17 cellular contexts compared by ENCODE assay signal in genomic region chr2:231521443-231521842, GRCh38. TPM values are rescaled to one million over a fixed set of nuclear protein-coding genes. Genes with fewer than 3 reads are reported as not detected.
DNase-seq lines count a peak whose midpoint lies in the region; ATAC-seq and TF ChIP-seq lines count a peak whose summit lies in the region.
"Had no signal": no experiment of that assay in that cellular context is flagged by ENCODE, and none has a peak within 500 bp of the region (broad histone marks: within the 10 kb centered on the region; RNA-seq: fewer than 3 reads in every experiment).

No MANE protein-coding gene starts in this region.

- H3K4me1 ChIP-seq in CD8-positive, alpha-beta memory T cell (ENCODE audit: insufficient read depth, low read length) = peaks cover 35% of the 10 kb centered on the region
- H3K4me1 ChIP-seq in HAP-1 = no peaks in the 10 kb centered on the region
- H3K4me1 ChIP-seq in aorta (ENCODE audit: control insufficient read depth in 1 of 2, insufficient read depth in 2 of 2, low read length in 2 of 2) = no peaks in the 10 kb centered on the region

- no peaks in the 10 kb centered on the region for H3K9me3 ChIP-seq in CD8-positive, alpha-beta memory T cell (ENCODE audit: low read length)
- no peaks in the 10 kb centered on the region for H3K9me3 ChIP-seq in HAP-1
- H3K9me3 ChIP-seq in aorta (ENCODE audit: control insufficient read depth, low read length) = no peaks in the 10 kb centered on the region

- H3K9me3 Mint-ChIP-seq in CD14-positive monocyte (peaks cover 0 to 5% (median 0%) of the 10 kb centered on the region in 7 donors), T-cell (no peaks in the 10 kb centered on the region), immature natural killer cell (no peaks in the 10 kb centered on the region)
- no peaks in the 10 kb centered on the region for H3K9me3 Mint-ChIP-seq in CD8-positive, alpha-beta memory T cell
- H3K9me3 Mint-ChIP-seq: CD4-positive, CD25-positive, alpha-beta regulatory T cell had no signal

- DNase-seq in CD14-positive monocyte (ENCODE audit: low spot score) (peak; percentile 52), T-cell (no peak), immature natural killer cell (no peak), NCI-H524 (lab: John Stamatoyannopoulos, UW) (no peak), HAP-1 (ENCODE audit: low spot score in 2 of 2) (no peak), aorta (no peak)
- no peak for DNase-seq in CD8-positive, alpha-beta memory T cell
- DNase-seq: ACHN; AML-193; Calu3; CD4-positive, CD25-positive, alpha-beta regulatory T cell; H7; NCI-H1092 treated with DMSO at 0.1 percent for 48 hours; NCI-H2081 treated with DMSO at 0.1 percent for 48 hours; NCI-H510A; NCI-H82 had no signal

- TF ChIP-seq CTCF in CD14-positive monocyte (IDR thresholded peaks at IDR 0.05) = no peak

- POLR2A ChIA-PET in CD8-positive, alpha-beta memory T cell (lab: Charles Lee) = no interaction called here
- POLR2A ChIA-PET in T-cell (lab: Charles Lee) = interaction anchor here in 1 of 2 donors (0.6 kb wide), 1 partner anchor 15 kb away, joined by 3 read pairs; no protein-coding TSS in a partner anchor

- H3K4me1 Mint-ChIP-seq in CD14-positive monocyte (peaks cover 27% of the 10 kb centered on the region), T-cell (peaks cover 23 to 44% (median 27%) of the 10 kb centered on the region in 3 donors), immature natural killer cell (peaks cover 79 to 81% of the 10 kb centered on the region in 2 donors)
- peaks cover 50 to 66% (median 63%) of the 10 kb centered on the region in 3 donors for H3K4me1 Mint-ChIP-seq in CD8-positive, alpha-beta memory T cell

- H3K4me3 Mint-ChIP-seq in CD14-positive monocyte = peak overlapping the region in 1 of 2 donors; percentile 35
- H3K4me3 Mint-ChIP-seq in CD8-positive, alpha-beta memory T cell = peak overlapping the region in 2 of 7 donors; percentile 12 to 19
- H3K4me3 Mint-ChIP-seq in T-cell = no peak overlapping the region
- peak overlapping the region; percentile 13 to 52 (median 40) for H3K4me3 Mint-ChIP-seq in immature natural killer cell
- H3K4me3 Mint-ChIP-seq: CD4-positive, CD25-positive, alpha-beta regulatory T cell had no signal

- WGBS in aorta, 2 donors = 80 to 86% methylated on average over 3 of the region's 3 CpGs

- CTCF ChIA-PET in CD8-positive, alpha-beta memory T cell (lab: Charles Lee) = interaction anchor here (0.6 to 1.4 kb wide), 3 partner anchors 7 to 80 kb away, joined by 3 to 4 read pairs (median 3); no protein-coding TSS in a partner anchor
- CTCF ChIA-PET in T-cell (lab: Charles Lee) = interaction anchor here in 1 of 2 donors (1.1 kb wide), 1 partner anchor 37 kb away, joined by 3 read pairs; no protein-coding TSS in a partner anchor

- no peaks in the 10 kb centered on the region for H3K27me3 ChIP-seq in CD8-positive, alpha-beta memory T cell (ENCODE audit: insufficient read depth, low read length, poor library complexity, severe bottlenecking)
- no peaks in the 10 kb centered on the region for H3K27me3 ChIP-seq in HAP-1 (ENCODE audit: low read depth)
- no peaks in the 10 kb centered on the region for H3K27me3 ChIP-seq in aorta (ENCODE audit: control insufficient read depth in 1 of 2, insufficient read depth in 2 of 2, low read length in 1 of 2)

- H3K27ac Mint-ChIP-seq in CD14-positive monocyte = peak overlapping the region in 1 of 7 donors; percentile 37
- peak overlapping the region in 6 of 8 donors; percentile 4 to 79 (median 54) for H3K27ac Mint-ChIP-seq in CD8-positive, alpha-beta memory T cell
- H3K27ac Mint-ChIP-seq in T-cell = peak overlapping the region; percentile 50 to 69
- H3K27ac Mint-ChIP-seq in immature natural killer cell = peak overlapping the region; percentile 66 to 88 (median 74)

- H3K27me3 Mint-ChIP-seq in CD14-positive monocyte (ENCODE audit: low read depth in 3 of 3) (peaks cover 11 to 50% (median 26%) of the 10 kb centered on the region in 3 donors), T-cell (no peaks in the 10 kb centered on the region), immature natural killer cell (ENCODE audit: low read depth in 3 of 3) (peaks cover 3 to 15% (median 12%) of the 10 kb centered on the region in 3 donors)
- no peaks in the 10 kb centered on the region for H3K27me3 Mint-ChIP-seq in CD8-positive, alpha-beta memory T cell

- intact Hi-C loops in CD14-positive monocyte (cut with micrococcal nuclease) = loop anchor here in 1 of 2 donors (5.0 kb wide), 1 partner anchor 81 kb away; no protein-coding TSS in a partner anchor
- intact Hi-C loops in aorta (cut with DNase I) = no loop called here

- in situ Hi-C loops in HAP-1 (cut with MboI; ENCODE audit: low sequenced_read_pairs) = no loop called here

- no peak overlapping the region for H3K4me3 ChIP-seq in CD8-positive, alpha-beta memory T cell (ENCODE audit: low read length)
- no peak overlapping the region for H3K4me3 ChIP-seq in HAP-1
- no peak overlapping the region for H3K4me3 ChIP-seq in aorta (ENCODE audit: low read length in 2 of 2)

- H3K36me3 ChIP-seq in CD8-positive, alpha-beta memory T cell (ENCODE audit: insufficient read depth, low read length) = no peaks in the 10 kb centered on the region
- H3K36me3 ChIP-seq in HAP-1 (replicated peaks) (no peaks in the 10 kb centered on the region), aorta (ENCODE audit: control insufficient read depth in 1 of 2, insufficient read depth in 2 of 2, low read length in 1 of 2) (no peaks in the 10 kb centered on the region)

- H3K27ac ChIP-seq in CD8-positive, alpha-beta memory T cell (ENCODE audit: low read depth, low read length) = no peak overlapping the region
- H3K27ac ChIP-seq in aorta (ENCODE audit: low read depth in 1 of 2, low read length in 2 of 2) = no peak overlapping the region

- ATAC-seq in T-cell (replicated peaks in 1 of 4) (no peak), HG02610 (IDR thresholded peaks at IDR 0.05; ENCODE audit: unreplicated experiment) (no peak), aorta (ENCODE audit: low FRiP score) (no peak)

- H3K36me3 Mint-ChIP-seq in CD14-positive monocyte (peaks cover 0 to 2% of the 10 kb centered on the region in 2 donors), T-cell (no peaks in the 10 kb centered on the region), immature natural killer cell (peaks cover 3 to 27% (median 12%) of the 10 kb centered on the region in 3 donors)
- H3K36me3 Mint-ChIP-seq in CD8-positive, alpha-beta memory T cell = no peaks in the 10 kb centered on the region
- H3K36me3 Mint-ChIP-seq: CD4-positive, CD25-positive, alpha-beta regulatory T cell had no signal

RNA-seq across cellular contexts. Expression of gene NMUR1, which starts 8.8 kb away (rescaled TPM):
- polyA plus RNA-seq in CD14-positive monocyte = not detected
- under 1 TPM; 0.15 to 0.18 TPM for total RNA-seq in CD8-positive, alpha-beta memory T cell
- polyA plus RNA-seq in CD8-positive, alpha-beta memory T cell = 2.7 TPM
- 1 to 10 TPM in 2 of 5 donors, under 1 TPM in 3; 0.62 to 3.0 (median 0.70) TPM for total RNA-seq in T-cell
- polyA plus RNA-seq in immature natural killer cell = 10 to 100 TPM; 34.6 to 54.4 (median 37.2) TPM
- total RNA-seq in aorta = 1 to 10 TPM in 1 of 2 donors, under 1 TPM in 1; 0.36 to 2.1 TPM
- polyA plus RNA-seq in aorta = under 1 TPM in 1 of 2 donors, not detected in 1; 0.15 TPM
- total RNA-seq: Calu3 had no signal

RNA-seq across cellular contexts. Expression of gene NCL, which starts 57.2 kb away (rescaled TPM):
- 100 to 1,000 TPM; 106 to 143 TPM for polyA plus RNA-seq in CD14-positive monocyte
- 1,000 to 10,000 TPM; 1,673 to 1,772 TPM for total RNA-seq in CD8-positive, alpha-beta memory T cell
- 568 TPM for polyA plus RNA-seq in CD8-positive, alpha-beta memory T cell
- 100 to 1,000 TPM; 358 to 468 (median 397) TPM for total RNA-seq in T-cell
- polyA plus RNA-seq in immature natural killer cell = 100 to 1,000 TPM; 110 to 602 (median 239) TPM
- 100 to 1,000 TPM; 294 to 408 TPM for total RNA-seq in aorta
- 100 to 1,000 TPM; 178 to 186 TPM for polyA plus RNA-seq in aorta

Comparison
In these comparisons a context has a peak if more than half of its experiments do, and no peak if none do; other contexts are left out.
1. H3K4me3 Mint-ChIP-seq: peak in immature natural killer cell (5 of 5); none in T-cell (0 of 3).